9 cellular contexts compared by ENCODE assay signal in the genomic region with DNA sequence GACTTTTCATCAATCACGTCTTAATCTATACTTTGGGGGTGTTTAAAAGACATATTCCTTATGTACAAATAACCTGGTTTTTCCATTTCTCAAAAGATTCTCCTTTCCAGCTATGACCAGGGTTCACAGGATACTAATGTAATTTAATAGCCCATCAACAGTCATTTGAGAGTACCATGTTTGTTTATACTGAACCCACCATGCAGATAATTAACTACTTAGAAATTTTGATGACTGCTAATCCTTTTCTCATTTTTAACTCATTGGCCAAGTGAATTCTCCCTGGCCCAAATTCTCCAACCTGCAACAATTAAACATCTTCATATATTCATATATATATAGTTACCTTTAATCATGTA. TPM values are rescaled to one million over a fixed set of nuclear protein-coding genes. Genes with fewer than 3 reads are reported as not detected.
A peak's percentile ranks its signal among the peaks of the same experiment; 100 is the strongest.
DNase-seq lines count a peak whose midpoint lies in the region; TF ChIP-seq lines count a peak whose summit lies in the region.
"Had no signal": no experiment of that assay in that cellular context is flagged by ENCODE, and none has a peak within 500 bp of the region (broad histone marks: within the 10 kb centered on the region; RNA-seq: fewer than 3 reads in every experiment).

No MANE protein-coding gene starts in this region.

- H3K9me3 Mint-ChIP-seq in progenitor cell of endocrine pancreas (ENCODE audit: low read depth) = no peaks in the 10 kb centered on the region

- H3K79me2 ChIP-seq in DOHH2 (ENCODE audit: control insufficient read depth, low read length) = peaks cover 54% of the 10 kb centered on the region

- no peaks in the 10 kb centered on the region for H3K27me3 ChIP-seq in DOHH2 (ENCODE audit: control insufficient read depth, low read length)
- no peaks in the 10 kb centered on the region for H3K27me3 ChIP-seq in effector memory CD4-positive, alpha-beta T cell (replicated peaks; ENCODE audit: control insufficient read depth, insufficient read depth, low read length, poor library complexity, severe bottlenecking)

- no peak for TF ChIP-seq CTCF in DOHH2 (IDR thresholded peaks at IDR 0.05; ENCODE audit: low read depth, low read length, poor library complexity, severe bottlenecking)
- TF ChIP-seq CTCF in progenitor cell of endocrine pancreas (IDR thresholded peaks at IDR 0.05; ENCODE audit: unreplicated experiment) = no peak

- peak overlapping the region; percentile 90 for H3K4me3 ChIP-seq in DOHH2 (ENCODE audit: low read length)
- no peak overlapping the region for H3K4me3 ChIP-seq in effector memory CD4-positive, alpha-beta T cell (ENCODE audit: insufficient read depth, low read depth, low read length, poor library complexity, severe bottlenecking)

- H3K4me1 Mint-ChIP-seq in progenitor cell of endocrine pancreas (ENCODE audit: low read depth) = peaks cover 59% of the 10 kb centered on the region

- H3K36me3 ChIP-seq in DOHH2 (ENCODE audit: control insufficient read depth, low read length) = peaks cover 35% of the 10 kb centered on the region
- H3K36me3 ChIP-seq in effector memory CD4-positive, alpha-beta T cell (ENCODE audit: control insufficient read depth, insufficient read depth, low read length) = peaks cover 3% of the 10 kb centered on the region
- H3K36me3 ChIP-seq: HAP-1 had no signal

- peaks cover 2% of the 10 kb centered on the region for H3K36me3 Mint-ChIP-seq in progenitor cell of endocrine pancreas (ENCODE audit: insufficient read depth)

- peak overlapping the region; percentile 85 for H3K27ac ChIP-seq in DOHH2 (ENCODE audit: low read depth, low read length)
- H3K27ac ChIP-seq in effector memory CD4-positive, alpha-beta T cell (ENCODE audit: insufficient read depth, low read length, poor library complexity, severe bottlenecking) = peak overlapping the region; percentile 98

- H3K4me2 ChIP-seq in DOHH2 (ENCODE audit: low read length) = peak overlapping the region; percentile 96

- H3K4me1 ChIP-seq in DOHH2 (ENCODE audit: control insufficient read depth, low read length) = peaks cover 78% of the 10 kb centered on the region
- peaks cover 19% of the 10 kb centered on the region for H3K4me1 ChIP-seq in effector memory CD4-positive, alpha-beta T cell (ENCODE audit: control insufficient read depth, insufficient read depth, low read length, poor library complexity, severe bottlenecking)

- H3K27me3 Mint-ChIP-seq in progenitor cell of endocrine pancreas = no peaks in the 10 kb centered on the region

- no peaks in the 10 kb centered on the region for H3K9me2 ChIP-seq in DOHH2 (replicated peaks; ENCODE audit: control insufficient read depth, low read length)

- H3F3A ChIP-seq in DOHH2 (ENCODE audit: control insufficient read depth, insufficient read depth) = peaks cover 73% of the 10 kb centered on the region

- DNase-seq in NCI-H69 (lab: John Stamatoyannopoulos, UW) (peak; percentile 32), progenitor cell of endocrine pancreas (ENCODE audit: low spot score, unreplicated experiment) (no peak), NCI-H524 treated with DMSO at 0.1 percent for 48 hours (lab: John Stamatoyannopoulos, UW) (no peak), NCI-H128 (lab: John Stamatoyannopoulos, UW; ENCODE audit: unreplicated experiment) (no peak), HPDE6-E6E7 (ENCODE audit: extremely low spot score) (no peak), AG08396 (ENCODE audit: low spot score) (no peak)
- no peak for DNase-seq in effector memory CD4-positive, alpha-beta T cell

- peaks cover 11% of the 10 kb centered on the region; the same call in 1 of the 2 replicates for H4K20me1 ChIP-seq in DOHH2 (ENCODE audit: control insufficient read depth, insufficient read depth, low read depth, low read length)

- H3K9me3 ChIP-seq in DOHH2 (ENCODE audit: control insufficient read depth, insufficient read depth, low read length) = no peaks in the 10 kb centered on the region
- H3K9me3 ChIP-seq in effector memory CD4-positive, alpha-beta T cell (ENCODE audit: control insufficient read depth, low read length) = no peaks in the 10 kb centered on the region
- H3K9me3 ChIP-seq: HAP-1 had no signal

- no peak overlapping the region for H3K4me3 Mint-ChIP-seq in progenitor cell of endocrine pancreas (ENCODE audit: low read depth)

- peak overlapping the region; percentile 99 for H3K27ac Mint-ChIP-seq in progenitor cell of endocrine pancreas

RNA-seq across cellular contexts. Expression of gene KMT2E, which starts 28.8 kb away (rescaled TPM):
- total RNA-seq in progenitor cell of endocrine pancreas = 107 TPM in 2 replicates
